In the genomic region with DNA sequence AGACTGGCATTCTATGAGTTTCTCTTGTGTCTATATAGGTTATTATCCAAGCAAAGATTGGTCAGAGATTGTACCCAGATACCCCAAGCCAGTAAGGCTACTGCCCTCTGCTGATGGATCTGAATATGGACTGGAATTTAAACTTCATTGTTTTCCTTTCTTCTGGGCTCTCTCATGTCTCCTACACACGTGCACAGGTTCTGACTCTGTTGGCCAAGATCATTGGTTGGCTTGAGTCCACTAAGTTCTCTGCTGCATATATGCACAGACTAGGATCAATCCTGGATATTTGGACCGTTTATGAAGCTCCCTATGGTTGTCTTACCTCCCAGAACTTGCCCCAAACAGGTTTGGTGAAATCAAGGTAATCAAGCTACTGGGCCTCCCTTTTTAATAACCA, we compare ENCODE assay signal across 8 cellular contexts.
DNase-seq lines count a peak whose midpoint lies in the region; ATAC-seq and TF ChIP-seq lines count a peak whose summit lies in the region.

No MANE protein-coding gene starts in this region.

- ATAC-seq in T-helper 17 cell = peak; percentile 58
- no peak for ATAC-seq in HG03159 (IDR thresholded peaks at IDR 0.05; ENCODE audit: unreplicated experiment)

- POLR2A ChIA-PET in AG04449 (lab: Yijun Ruan, JAX) = no interaction called here

- H3K27me3 ChIP-seq in prostate gland (replicated peaks; ENCODE audit: insufficient read depth) = no peaks in the 10 kb centered on the region

- intact Hi-C loops in prostate gland (cut with DNase I) = loop anchor here (5.0 kb wide), 2 partner anchors 154 to 169 kb away; a partner anchor contains a TSS

- TF ChIP-seq CTCF in AG04449 (IDR thresholded peaks at IDR 0.05; ENCODE audit: insufficient read depth, low read length, missing control alignments) (peak; percentile 59), prostate gland (IDR thresholded peaks at IDR 0.05) (peak in 3 of 4 experiments; percentile 44 to 73 (median 63))

- TF ChIP-seq POLR2A in prostate gland (IDR thresholded peaks at IDR 0.05) = no peak

- H3K4me3 ChIP-seq in AG04449 (ENCODE audit: low read depth, low read length) (no peak overlapping the region), prostate gland (no peak overlapping the region)

- no peak overlapping the region for H3K27ac ChIP-seq in prostate gland

- H3K36me3 ChIP-seq in prostate gland = no peaks in the 10 kb centered on the region

- H3K27me3 Mint-ChIP-seq in T-helper 17 cell = no peaks in the 10 kb centered on the region

- H3K4me3 Mint-ChIP-seq in T-helper 17 cell = no peak overlapping the region

- H3K4me1 ChIP-seq in prostate gland (replicated peaks) = no peaks in the 10 kb centered on the region

- CTCF ChIA-PET in AG04449 (lab: Yijun Ruan, JAX) = interaction anchor here (0.7 to 9.3 kb wide), 32 partner anchors 8 to 399 kb away, joined by 3 to 136 read pairs (median 5); a partner anchor contains a TSS

- 10% methylated on average over 2 of the region's 2 CpGs for WGBS in prostate gland

- H3K36me3 Mint-ChIP-seq in T-helper 17 cell (ENCODE audit: low read depth) = no peaks in the 10 kb centered on the region

- DNase-seq in AG04449 (ENCODE audit: low read depth, low spot score) (peak; percentile 12), GM04503 (ENCODE audit: low read depth) (peak; percentile 17), NCI-H1417 treated with DMSO at 0.1 percent for 48 hours (lab: John Stamatoyannopoulos, UW) (peak; percentile 29), T-helper 17 cell (no peak), foreskin melanocyte (peak; percentile 44), prostate gland (ENCODE audit: low spot score) (no peak), NCI-H1048 (lab: John Stamatoyannopoulos, UW) (no peak)

- peaks cover 3% of the 10 kb centered on the region for H3K4me1 Mint-ChIP-seq in T-helper 17 cell

- H3K9me3 ChIP-seq in T-helper 17 cell (ENCODE audit: control insufficient read depth, low read length, poor library complexity, severe bottlenecking) (no peaks in the 10 kb centered on the region), prostate gland (no peaks in the 10 kb centered on the region)

- no peak overlapping the region for H3K27ac Mint-ChIP-seq in T-helper 17 cell

Comparison
In these comparisons a context has a peak if more than half of its experiments do, and no peak if none do; other contexts are left out.
1. DNase-seq: peak in AG04449 (single experiment), GM04503 (single experiment), NCI-H1417 treated with DMSO at 0.1 percent for 48 hours (single experiment) and foreskin melanocyte (single experiment); none in T-helper 17 cell (0 of 3), prostate gland (single experiment) and NCI-H1048 (single experiment).